In the genomic region with DNA sequence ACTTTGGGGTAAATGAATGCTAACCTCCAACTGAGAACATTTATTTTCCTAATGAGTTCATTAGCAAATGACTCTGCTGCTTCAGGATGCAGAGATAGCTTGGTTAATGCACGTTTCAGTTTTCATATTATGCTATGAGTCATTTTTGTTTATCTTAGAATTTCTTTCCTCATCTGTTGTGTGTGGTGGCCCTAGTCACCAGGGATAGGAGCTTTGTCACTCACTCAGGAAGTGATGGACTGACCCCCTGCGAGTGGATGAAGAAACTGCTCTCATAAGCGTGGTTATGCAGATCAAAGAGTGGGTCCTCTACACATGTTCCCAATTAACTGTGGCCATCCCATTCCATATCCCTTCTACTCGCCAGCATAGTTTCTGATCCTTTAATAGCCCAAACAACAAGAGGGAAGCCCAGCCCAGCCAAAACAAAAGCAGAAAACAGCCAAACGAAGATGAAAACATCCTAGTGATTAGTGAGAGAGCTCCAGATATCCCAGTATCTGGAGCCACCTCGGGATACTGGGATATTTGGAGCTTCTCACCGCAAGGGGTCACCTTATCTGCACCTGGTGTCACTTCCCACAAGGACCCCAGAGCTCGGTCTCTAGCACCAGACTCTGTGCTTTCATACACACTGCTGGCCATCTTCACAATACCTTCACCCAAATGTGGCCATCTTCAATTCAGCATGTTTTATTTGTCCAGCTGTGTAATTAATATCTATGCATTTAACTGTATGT, we compare ENCODE assay signal across 1 cellular context.
A peak's percentile ranks its signal among the peaks of the same experiment; 100 is the strongest.
TF ChIP-seq lines count a peak whose summit lies in the region.

No MANE protein-coding gene starts in this region.

TF ChIP-seq in HepG2, 621 proteins besides CTCF, POLR2A, EP300 and RAD21 (continued from another document):
- TF ChIP-seq SMC3 (IDR thresholded peaks at IDR 0.05; ENCODE audit: low read length) = peak; percentile 42; the same call in 1 of the 2 replicates
- no peak for TF ChIP-seq ASH2L (IDR thresholded peaks at IDR 0.05; ENCODE audit: insufficient read length, low read depth, low read length)
